ENCODE assay signal across 8 cellular contexts in the genomic region with DNA sequence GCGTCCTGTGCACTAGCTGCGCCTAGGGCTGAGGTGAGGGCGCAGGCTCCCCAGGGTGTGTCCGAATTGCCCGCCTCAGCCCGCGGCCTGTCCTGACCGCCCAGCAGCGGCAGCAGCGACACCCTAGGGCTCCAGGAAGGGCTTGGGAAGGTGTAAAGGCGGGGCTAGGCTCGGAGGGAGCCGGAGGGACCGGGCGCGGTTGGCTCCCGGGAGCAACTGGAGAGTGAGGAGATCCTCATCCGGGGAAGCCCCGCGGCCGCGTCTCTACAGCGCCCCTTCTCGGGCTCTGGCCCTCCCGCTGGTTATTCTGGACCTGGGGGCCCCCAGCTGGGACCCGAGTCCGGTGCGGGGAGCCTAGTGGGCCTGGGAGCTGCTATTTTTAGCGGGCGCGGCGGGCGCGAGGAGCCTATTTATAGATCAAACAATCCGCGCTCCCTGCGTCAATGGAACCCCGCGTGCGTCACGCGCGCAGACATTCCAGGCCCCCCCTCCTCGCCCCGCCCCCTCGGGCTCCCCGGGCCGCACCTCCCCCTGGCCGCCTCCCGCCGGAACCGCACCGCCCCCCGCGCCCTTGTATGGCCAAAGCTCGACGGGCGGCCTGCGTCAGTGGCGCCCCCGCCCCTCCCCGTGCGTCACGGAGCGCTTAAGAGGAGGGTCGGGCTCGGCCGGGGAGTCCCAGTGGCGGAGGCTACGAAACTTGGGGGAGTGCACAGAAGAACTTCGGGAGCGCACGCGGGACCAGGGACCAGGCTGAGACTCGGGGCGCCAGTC. TPM values are rescaled to one million over a fixed set of nuclear protein-coding genes. Genes with fewer than 3 reads are reported as not detected.
DNase-seq lines count a peak whose midpoint lies in the region; ATAC-seq and TF ChIP-seq lines count a peak whose summit lies in the region.

A gene (plus strand): TSS at position 672 of the 771 bp plus-strand sequence. CDS start 2,887 bp downstream, outside the sequence.

- H3K4me2 ChIP-seq in BLaER1 = peak within 1 kb of the TSS; percentile 100

- peak within 1 kb of the TSS; percentile 91 for H3K9ac ChIP-seq in BLaER1
- peak within 1 kb of the TSS; percentile 99 to 100 for H3K9ac ChIP-seq in duodenal mucosa (ENCODE audit: low read depth in 1 of 2, low read length in 2 of 2)

- ATAC-seq in HG03439 (IDR thresholded peaks at IDR 0.05; ENCODE audit: unreplicated experiment) (peak; percentile 79), lung (ENCODE audit: insufficient read depth, low FRiP score) (peak; percentile 94)
- ATAC-seq in activated CD8-positive, alpha-beta T cell treated with anti-CD3 and anti-CD28 coated beads for 36 hours = peak; percentile 93

- H3K9me3 ChIP-seq in BLaER1 (no peaks in the 10 kb centered on the region), duodenal mucosa (ENCODE audit: control insufficient read depth in 1 of 2, low read length in 2 of 2) (no peaks in the 10 kb centered on the region), lung (ENCODE audit: control insufficient read depth in 2 of 2, insufficient read depth in 1 of 2, low read length in 1 of 2) (peaks cover 0 to 2% of the 10 kb centered on the region in 2 donors)

- H3K27me3 ChIP-seq in BLaER1 = no peaks in the 10 kb centered on the region
- no peaks in the 10 kb centered on the region for H3K27me3 ChIP-seq in duodenal mucosa (ENCODE audit: control insufficient read depth in 1 of 2, insufficient read depth in 2 of 2, low read length in 2 of 2)
- H3K27me3 ChIP-seq in lung (ENCODE audit: control insufficient read depth, insufficient read depth) = no peaks in the 10 kb centered on the region

- 0 to 1% methylated on average over 62 to 76 of the region's 76 CpGs for WGBS in lung, 2 donors

- peak; percentile 85 for TF ChIP-seq POLR2A in GM19193 (IDR thresholded peaks at IDR 0.05; ENCODE audit: extremely low read depth, insufficient read depth, insufficient read length)

- H3K4me1 Mint-ChIP-seq in activated CD8-positive, alpha-beta T cell treated with anti-CD3 and anti-CD28 coated beads for 36 hours (ENCODE audit: low read depth) = peaks cover 39% of the 10 kb centered on the region

- no peak for TF ChIP-seq CTCF in activated CD8-positive, alpha-beta T cell treated with anti-CD3 and anti-CD28 coated beads for 36 hours (IDR thresholded peaks at IDR 0.05)
- no peak for TF ChIP-seq CTCF in lung (IDR thresholded peaks at IDR 0.05; ENCODE audit: control extremely low read depth, extremely low read depth)

- H3K27ac ChIP-seq in BLaER1 (peak within 1 kb of the TSS; percentile 95), duodenal mucosa (ENCODE audit: low read depth, low read length) (peak within 1 kb of the TSS; percentile 94), lung (ENCODE audit: low read depth in 1 of 2, low read length in 1 of 2) (peak within 1 kb of the TSS; percentile 98)

- DNase-seq in NCI-H526 treated with DMSO at 0.1 percent for 48 hours (lab: John Stamatoyannopoulos, UW) (peak; percentile 70), lung (ENCODE audit: low spot score) (peak; percentile 96)
- peak; percentile 99 for DNase-seq in activated CD8-positive, alpha-beta T cell treated with anti-CD3 and anti-CD28 coated beads for 36 hours
- DNase-seq in stimulated activated CD4-positive, alpha-beta T cell treated with anti-CD3 and anti-CD28 coated beads, TNF-alpha, amount 100 ng/mL, for 24 hours (ENCODE audit: low read depth in 3 of 3) = peak; percentile 97 to 99 (median 99)

- peaks cover 24% of the 10 kb centered on the region for H3K36me3 ChIP-seq in BLaER1
- peaks cover 3 to 15% of the 10 kb centered on the region in 2 donors for H3K36me3 ChIP-seq in duodenal mucosa (ENCODE audit: control insufficient read depth in 1 of 2, insufficient read depth in 2 of 2, low read length in 2 of 2)
- peaks cover 13 to 17% of the 10 kb centered on the region in 2 donors for H3K36me3 ChIP-seq in lung (ENCODE audit: control insufficient read depth in 2 of 2, insufficient read depth in 2 of 2, low read length in 2 of 2)

- peak within 1 kb of the TSS; percentile 93 for H3K27ac Mint-ChIP-seq in activated CD8-positive, alpha-beta T cell treated with anti-CD3 and anti-CD28 coated beads for 36 hours

- H4K20me1 ChIP-seq in BLaER1 = peaks cover 42% of the 10 kb centered on the region

- intact Hi-C loops in activated CD8-positive, alpha-beta T cell treated with anti-CD3 and anti-CD28 coated beads for 36 hours (cut with micrococcal nuclease) = no loop called here

- CTCF ChIA-PET in activated CD8-positive, alpha-beta T cell treated with anti-CD3 and anti-CD28 coated beads for 36 hours (lab: Charles Lee) = interaction anchor here (0.8 to 27.5 kb wide), 9 partner anchors 9 to 57 kb away, joined by 3 to 602 read pairs (median 5); a partner anchor contains a TSS

- peaks cover 37% of the 10 kb centered on the region for H3K36me3 Mint-ChIP-seq in activated CD8-positive, alpha-beta T cell treated with anti-CD3 and anti-CD28 coated beads for 36 hours (ENCODE audit: low read depth)

- H3K4me1 ChIP-seq in BLaER1 (peaks cover 47% of the 10 kb centered on the region), duodenal mucosa (ENCODE audit: control insufficient read depth in 1 of 2, insufficient read depth in 2 of 2, low read length in 2 of 2) (peaks cover 29 to 41% of the 10 kb centered on the region in 2 donors), lung (ENCODE audit: control insufficient read depth in 2 of 2, insufficient read depth in 2 of 2, low read length in 2 of 2) (peaks cover 23 to 27% of the 10 kb centered on the region in 2 donors)

- POLR2A ChIA-PET in activated CD8-positive, alpha-beta T cell treated with anti-CD3 and anti-CD28 coated beads for 36 hours (lab: Charles Lee) = interaction anchor here (0.6 to 3.2 kb wide), 11 partner anchors 8 to 1533 kb away, joined by 3 to 26 read pairs (median 9); a partner anchor contains a TSS

- H3K27me3 Mint-ChIP-seq in activated CD8-positive, alpha-beta T cell treated with anti-CD3 and anti-CD28 coated beads for 36 hours = no peaks in the 10 kb centered on the region

- H3K4me3 Mint-ChIP-seq in activated CD8-positive, alpha-beta T cell treated with anti-CD3 and anti-CD28 coated beads for 36 hours = peak within 1 kb of the TSS; percentile 95

- no peaks in the 10 kb centered on the region for H3K9me3 Mint-ChIP-seq in activated CD8-positive, alpha-beta T cell treated with anti-CD3 and anti-CD28 coated beads for 36 hours

- H3K4me3 ChIP-seq in BLaER1 = peak within 1 kb of the TSS; percentile 75
- peak within 1 kb of the TSS; percentile 93 to 97 for H3K4me3 ChIP-seq in duodenal mucosa (ENCODE audit: low read depth in 1 of 2, low read length in 2 of 2)
- peak within 1 kb of the TSS; percentile 65 for H3K4me3 ChIP-seq in lung

RNA-seq across cellular contexts. Expression of the gene that starts here (rescaled TPM):
- 100 to 1,000 TPM; 120 to 128 TPM for total RNA-seq in activated CD8-positive, alpha-beta T cell treated with anti-CD3 and anti-CD28 coated beads for 36 hours
- total RNA-seq in lung = 10 to 100 TPM; 56.8 to 77.9 TPM
- 10 to 100 TPM; 45.1 to 67.3 TPM for polyA plus RNA-seq in lung

Comparison
In these comparisons a context has a peak if more than half of its experiments do, and no peak if none do; other contexts are left out.
1. Peak in every context shown above with its lines: DNase-seq, ATAC-seq, H3K4me3 ChIP-seq and H3K27ac ChIP-seq.